In the genomic region with DNA sequence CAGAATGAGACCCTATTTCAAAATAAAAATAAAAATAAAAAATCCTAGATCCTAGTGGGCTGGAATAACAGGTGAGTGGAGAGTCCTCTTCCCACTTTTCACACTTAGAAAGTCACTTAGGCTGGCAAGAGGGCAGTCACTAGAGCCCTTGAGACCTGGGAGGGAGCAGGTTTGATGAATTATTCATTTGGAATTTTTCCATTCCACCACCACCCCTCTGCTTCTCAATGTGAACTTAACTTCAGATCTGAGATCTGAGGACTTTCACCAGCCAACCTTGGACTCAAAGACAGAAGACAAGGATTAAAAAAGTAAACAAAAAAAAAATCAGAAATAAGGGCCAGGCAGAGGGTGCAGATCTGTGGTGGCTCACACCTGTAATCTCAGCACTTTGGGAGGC, we compare ENCODE assay signal across 28 cellular contexts.
"Had no signal": no experiment of that assay in that cellular context is flagged by ENCODE, and none has a peak within 500 bp of the region (broad histone marks: within the 10 kb centered on the region; RNA-seq: fewer than 3 reads in every experiment).

No MANE protein-coding gene starts in this region.

- H3K4me1 ChIP-seq: gastrocnemius medialis, prostate gland, right atrium auricular region, upper lobe of right lung, uterus had no signal

- H3K4me3 ChIP-seq: dorsolateral prefrontal cortex, gastrocnemius medialis, mucosa of descending colon, prostate gland, right atrium auricular region, sigmoid colon, spleen, suprapubic skin, transverse colon, upper lobe of right lung, uterus had no signal

- H3K36me3 ChIP-seq: gastrocnemius medialis, neutrophil, prostate gland, right atrium auricular region, sigmoid colon, spleen, suprapubic skin, transverse colon, upper lobe of right lung, uterus had no signal

- DNase-seq: dorsolateral prefrontal cortex; effector CD8-positive, alpha-beta T cell; endodermal cell; foreskin fibroblast; gastrocnemius medialis; head of caudate nucleus; mesenchymal stem cell; mucosa of descending colon; naive B cell; sigmoid colon; spleen; stimulated activated CD4-positive, alpha-beta T cell treated with anti-CD3 and anti-CD28 coated beads, Interleukin-4, amount 100 ng/mL, for 4 hours; stimulated activated naive B cell treated with anti-CD40 and anti-IgM and Interleukin-4, amounts not matched to agents 10 μg/mL and 1 μg/mL and 100 μg/mL, for 72 hours; transverse colon; upper lobe of right lung; uterus had no signal

- ATAC-seq: esophagus mucosa; gastrocnemius medialis; mucosa of descending colon; natural killer cell treated with Interleukin-12 subunit alpha and Interleukin-12 subunit beta and Interleukin-15 and Interleukin-18, amount 100 ng/mL, for 72 hours; stimulated activated naive B cell treated with anti-CD40 and anti-IgM and Interleukin-4, amounts not matched to agents 10 μg/mL and 1 μg/mL and 100 μg/mL, for 72 hours; upper lobe of right lung had no signal

- H3K9me3 ChIP-seq: gastrocnemius medialis, mucosa of descending colon, neutrophil, prostate gland, right atrium auricular region, suprapubic skin, transverse colon, upper lobe of right lung, uterus had no signal

- H3K4me3 Mint-ChIP-seq: endodermal cell; mesothelial cell of epicardium; naive B cell; natural killer cell treated with Interleukin-12 subunit alpha and Interleukin-12 subunit beta and Interleukin-15 and Interleukin-18, amount 100 ng/mL, for 72 hours; neural crest cell; stimulated activated naive B cell treated with anti-CD40 and anti-IgM and Interleukin-4, amounts not matched to agents 10 μg/mL and 1 μg/mL and 100 μg/mL, for 72 hours; stimulated activated naive CD8-positive, alpha-beta T cell treated with anti-CD3 and anti-CD28 coated beads, Interleukin-15, Interleukin-2, amounts not matched to agents 100 ng/mL and 50 ng/mL, for 24 hours had no signal

- H3K27me3 ChIP-seq: dorsolateral prefrontal cortex, right atrium auricular region, upper lobe of right lung, uterus had no signal

- FAIRE-seq: colon, keratinocyte had no signal

- H3K4me1 Mint-ChIP-seq: endodermal cell; mesothelial cell of epicardium; neural crest cell; stimulated activated naive B cell treated with anti-CD40 and anti-IgM and Interleukin-4, amounts not matched to agents 10 μg/mL and 1 μg/mL and 100 μg/mL, for 72 hours had no signal

- H3K27ac Mint-ChIP-seq: endodermal cell; mesothelial cell of epicardium; natural killer cell treated with Interleukin-12 subunit alpha and Interleukin-12 subunit beta and Interleukin-15 and Interleukin-18, amount 100 ng/mL, for 72 hours; stimulated activated naive B cell treated with anti-CD40 and anti-IgM and Interleukin-4, amounts not matched to agents 10 μg/mL and 1 μg/mL and 100 μg/mL, for 72 hours; stimulated activated naive CD8-positive, alpha-beta T cell treated with anti-CD3 and anti-CD28 coated beads, Interleukin-15, Interleukin-2, amounts not matched to agents 100 ng/mL and 50 ng/mL, for 24 hours had no signal

- H3K27ac ChIP-seq: dorsolateral prefrontal cortex, epithelial cell of prostate, gastrocnemius medialis, neutrophil, prostate gland, right atrium auricular region, sigmoid colon, spleen, suprapubic skin, transverse colon, upper lobe of right lung, uterus had no signal
